ENCODE assay signal across 11 cellular contexts in the genomic region with DNA sequence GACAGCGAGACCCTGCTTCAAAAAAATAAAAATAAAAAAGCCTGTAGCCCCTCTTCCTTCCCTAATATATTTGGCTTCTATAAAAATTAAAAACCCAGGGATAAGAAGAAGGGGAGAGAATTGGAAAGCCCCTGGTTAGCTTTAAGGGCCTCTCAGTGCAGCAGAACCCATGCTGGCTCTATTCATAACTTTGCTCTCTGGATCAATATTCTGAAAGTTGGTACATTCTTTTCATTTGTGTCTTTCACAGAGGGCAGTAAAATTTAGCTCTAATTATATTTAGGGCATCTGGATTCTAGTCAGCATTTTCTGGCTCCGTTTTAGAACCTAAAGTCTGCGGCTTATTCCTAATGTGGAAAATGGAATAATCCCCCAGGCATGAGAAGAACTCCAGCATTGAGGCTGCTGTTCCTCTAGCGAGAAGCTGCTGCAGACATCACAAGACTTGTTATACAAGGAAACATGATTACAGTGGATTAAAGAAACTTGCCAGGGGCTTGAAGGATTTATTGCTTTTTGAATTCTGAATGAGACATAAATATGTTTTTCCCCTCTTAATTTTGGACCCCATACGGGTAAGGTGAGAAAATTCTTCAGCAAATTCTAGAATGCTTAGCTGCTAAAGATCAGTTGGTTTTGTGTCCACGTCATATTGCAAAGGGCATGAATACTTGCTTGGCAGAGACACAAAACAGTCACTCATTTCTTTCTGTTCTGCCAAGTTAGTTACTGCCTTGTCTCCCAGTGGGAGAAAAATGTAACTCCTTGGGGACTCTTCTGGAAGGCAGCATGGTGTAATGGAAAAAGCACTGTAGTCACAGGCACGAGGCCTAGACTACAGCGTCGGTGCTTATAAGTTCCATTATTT.
DNase-seq lines count a peak whose midpoint lies in the region; ATAC-seq and TF ChIP-seq lines count a peak whose summit lies in the region.
"Had no signal": no experiment of that assay in that cellular context is flagged by ENCODE, and none has a peak within 500 bp of the region (broad histone marks: within the 10 kb centered on the region; RNA-seq: fewer than 3 reads in every experiment).

No MANE protein-coding gene starts in this region.

- H3K4me1 Mint-ChIP-seq in activated T-cell treated with anti-CD3 and anti-CD28 coated beads, Interleukin-2, amount 50 U/mL, for 24 hours (ENCODE audit: low read depth): no peaks in the 10 kb centered on the region
- peaks cover 14% of the 10 kb centered on the region for H3K4me1 Mint-ChIP-seq in type B pancreatic cell (ENCODE audit: unreplicated experiment)
- H3K4me1 Mint-ChIP-seq: activated CD8-positive, alpha-beta memory T cell treated with anti-CD3 and anti-CD28 coated beads, Interleukin-2, amount 10 ng/mL, durations not matched to agents 7 days and 5 days had no signal

- peaks cover 50% of the 10 kb centered on the region for H3K36me3 Mint-ChIP-seq in activated T-cell treated with anti-CD3 and anti-CD28 coated beads, Interleukin-2, amount 50 U/mL, for 24 hours (ENCODE audit: low read depth)
- peaks cover 7% of the 10 kb centered on the region for H3K36me3 Mint-ChIP-seq in type B pancreatic cell
- H3K36me3 Mint-ChIP-seq: activated CD8-positive, alpha-beta memory T cell treated with anti-CD3 and anti-CD28 coated beads, Interleukin-2, amount 10 ng/mL, durations not matched to agents 7 days and 5 days had no signal

- no peak overlapping the region for H3K4me3 ChIP-seq in skin epidermis

- H3K27ac ChIP-seq in caudate nucleus (ENCODE audit: low read depth, low read length) (peak overlapping the region; percentile 22), skin epidermis (peak overlapping the region in 17 of 21 experiments; percentile 12 to 80 (median 48))

- no peak overlapping the region for H3K4me3 Mint-ChIP-seq in activated T-cell treated with anti-CD3 and anti-CD28 coated beads, Interleukin-2, amount 50 U/mL, for 24 hours
- H3K4me3 Mint-ChIP-seq in type B pancreatic cell: no peak overlapping the region
- H3K4me3 Mint-ChIP-seq: activated CD8-positive, alpha-beta memory T cell treated with anti-CD3 and anti-CD28 coated beads, Interleukin-2, amount 10 ng/mL, durations not matched to agents 7 days and 5 days; endodermal cell had no signal

- no peak overlapping the region for H3K27ac Mint-ChIP-seq in activated T-cell treated with anti-CD3 and anti-CD28 coated beads, Interleukin-2, amount 50 U/mL, for 24 hours
- H3K27ac Mint-ChIP-seq in type B pancreatic cell: no peak overlapping the region
- H3K27ac Mint-ChIP-seq: activated CD8-positive, alpha-beta memory T cell treated with anti-CD3 and anti-CD28 coated beads, Interleukin-2, amount 10 ng/mL, durations not matched to agents 7 days and 5 days; endodermal cell had no signal

- DNase-seq in GOT3 (lab: John Stamatoyannopoulos, UW): peak; percentile 19
- DNase-seq in caudate nucleus (lab: John Stamatoyannopoulos, UW): peak in 1 of 61 donors; percentile 21
- DNase-seq in iris pigment epithelial cell (ENCODE audit: low read depth): peak; percentile 54
- DNase-seq in activated T-cell treated with anti-CD3 and anti-CD28 coated beads, Interleukin-2, amount 50 U/mL, for 24 hours: no peak
- DNase-seq in H4 (ENCODE audit: low spot score): no peak
- no peak for DNase-seq in type B pancreatic cell (ENCODE audit: extremely low spot score, unreplicated experiment)
- DNase-seq: activated CD8-positive, alpha-beta memory T cell treated with anti-CD3 and anti-CD28 coated beads, Interleukin-2, amount 10 ng/mL, durations not matched to agents 7 days and 5 days; endodermal cell; SHP77 treated with DMSO at 0.1 percent for 48 hours had no signal

- no peak for TF ChIP-seq CTCF in type B pancreatic cell (conservative IDR thresholded peaks at IDR 0.05)

- H3K9me3 Mint-ChIP-seq in activated T-cell treated with anti-CD3 and anti-CD28 coated beads, Interleukin-2, amount 50 U/mL, for 24 hours: no peaks in the 10 kb centered on the region
- no peaks in the 10 kb centered on the region for H3K9me3 Mint-ChIP-seq in type B pancreatic cell
- H3K9me3 Mint-ChIP-seq: endodermal cell had no signal

- H3K27me3 Mint-ChIP-seq in activated T-cell treated with anti-CD3 and anti-CD28 coated beads, Interleukin-2, amount 50 U/mL, for 24 hours: no peaks in the 10 kb centered on the region
- no peaks in the 10 kb centered on the region for H3K27me3 Mint-ChIP-seq in type B pancreatic cell
- H3K27me3 Mint-ChIP-seq: activated CD8-positive, alpha-beta memory T cell treated with anti-CD3 and anti-CD28 coated beads, Interleukin-2, amount 10 ng/mL, durations not matched to agents 7 days and 5 days had no signal

- no peak for ATAC-seq in HG03139 (IDR thresholded peaks at IDR 0.05; ENCODE audit: unreplicated experiment)
- ATAC-seq: activated CD8-positive, alpha-beta memory T cell treated with anti-CD3 and anti-CD28 coated beads, Interleukin-2, amount 10 ng/mL, durations not matched to agents 7 days and 5 days had no signal

Comparison
In these comparisons a context has a peak if more than half of its experiments do, and no peak if none do; other contexts are left out.
1. DNase-seq: peak in GOT3 (single experiment) and iris pigment epithelial cell (single experiment); none in activated T-cell treated with anti-CD3 and anti-CD28 coated beads, Interleukin-2, amount 50 U/mL, for 24 hours (single experiment), H4 (single experiment) and type B pancreatic cell (single experiment).